8 cellular contexts compared by ENCODE assay signal in genomic region chr11:65894034-65894591, GRCh38. TPM values are rescaled to one million over a fixed set of nuclear protein-coding genes. Genes with fewer than 3 reads are reported as not detected.
DNase-seq lines count a peak whose midpoint lies in the region; ATAC-seq, FAIRE-seq and TF ChIP-seq lines count a peak whose summit lies in the region.

No MANE protein-coding gene starts in this region.

- ATAC-seq in GM18909 (IDR thresholded peaks at IDR 0.05; ENCODE audit: poor library complexity, unreplicated experiment) = no peak

- H3K9me3 ChIP-seq in kidney (ENCODE audit: control insufficient read depth in 1 of 2, low read length in 2 of 2) = no peaks in the 10 kb centered on the region
- no peaks in the 10 kb centered on the region for H3K9me3 ChIP-seq in transverse colon

- H3K36me3 ChIP-seq in kidney (ENCODE audit: control insufficient read depth in 1 of 2, insufficient read depth in 2 of 2, low read length in 2 of 2) = no peaks in the 10 kb centered on the region
- no peaks in the 10 kb centered on the region for H3K36me3 ChIP-seq in transverse colon
- H3K36me3 ChIP-seq in H7 (replicated peaks; ENCODE audit: control insufficient read depth, insufficient read depth, low read length) = no peaks in the 10 kb centered on the region; the same call in 1 of the 2 replicates

- TF ChIP-seq CTCF in kidney (IDR thresholded peaks at IDR 0.05; ENCODE audit: borderline replicate concordance, extremely low read depth, insufficient read depth) (no peak), transverse colon (IDR thresholded peaks at IDR 0.05) (no peak)

- no peak for TF ChIP-seq POLR2A in transverse colon (IDR thresholded peaks at IDR 0.05)

- no peak for TF ChIP-seq EP300 in transverse colon (IDR thresholded peaks at IDR 0.05; ENCODE audit: low read depth)

- no peak overlapping the region for H3K9ac ChIP-seq in kidney (ENCODE audit: low read length in 2 of 2)

- intact Hi-C loops in kidney (cut with DNase I) = no loop called here
- intact Hi-C loops in transverse colon (cut with DNase I; ENCODE audit: low total_unique reads) = no loop called here

- H3K27ac ChIP-seq in kidney (ENCODE audit: low read depth in 2 of 2, low read length in 2 of 2) (peak overlapping the region in 1 of 2 donors; percentile 82), transverse colon (peak overlapping the region; percentile 95 to 99 (median 97))

- H3K4me3 ChIP-seq in kidney (ENCODE audit: low read length in 2 of 2) = no peak overlapping the region
- peak overlapping the region in 2 of 4 donors; percentile 16 to 25 for H3K4me3 ChIP-seq in transverse colon
- no peak overlapping the region for H3K4me3 ChIP-seq in H7 (ENCODE audit: insufficient read depth, low read depth, low read length)

- DNase-seq in activated gamma-delta T cell treated with Interleukin-2 at 50 U/mL for 16 hours = peak; percentile 43
- DNase-seq in activated gamma-delta T cell (lab: John Stamatoyannopoulos, UW) = no peak
- DNase-seq in activated T-cell treated with anti-CD3 and anti-CD28 coated beads, Interleukin-2, amount 50 U/mL, for 48 hours = peak; percentile 50 to 62
- peak; percentile 86 for DNase-seq in kidney
- DNase-seq in transverse colon = no peak
- DNase-seq in H7 = no peak
- no peak for DNase-seq in HPDE6-E6E7 (ENCODE audit: extremely low spot score)

- H3K4me1 ChIP-seq in kidney (ENCODE audit: control insufficient read depth in 1 of 2, insufficient read depth in 1 of 2, low read depth in 1 of 2, low read length in 2 of 2) = peaks cover 0 to 23% of the 10 kb centered on the region in 2 donors
- peaks cover 33 to 58% (median 46%) of the 10 kb centered on the region in 4 donors for H3K4me1 ChIP-seq in transverse colon

- no peak for FAIRE-seq in kidney (lab: Jason Lieb, UNC)

- H3K27me3 ChIP-seq in transverse colon (peaks cover 11% of the 10 kb centered on the region), H7 (ENCODE audit: control insufficient read depth, insufficient read depth, low read length) (peaks cover 24% of the 10 kb centered on the region)

- WGBS in transverse colon (ENCODE audit: low coverage in 1 of 2), 2 donors = 56 to 86% methylated on average over 2 to 16 of the region's 16 CpGs

- in situ Hi-C loops in transverse colon (cut with MboI; ENCODE audit: low pct_ligation_motif_present in 1 of 4, low pct_unique_long_range_greater_than_20kb in 1 of 4, low sequenced_read_pairs in 3 of 4) = loop anchor here in 2 of 4 donors (25.0 kb wide), 1 partner anchor 93 kb away; no protein-coding TSS in a partner anchor

RNA-seq across cellular contexts. Expression of gene CCDC85B, which starts 3.6 kb away (rescaled TPM):
- total RNA-seq in kidney = 26.1 TPM
- polyA plus RNA-seq in kidney (ENCODE audit: insufficient read depth, low read depth, low replicate concordance) = 31.8 TPM
- 100 to 1,000 TPM in 1 of 4 donors, 10 to 100 TPM in 2, 1 to 10 TPM in 1; 7.9 to 140 (median 23.1) TPM for total RNA-seq in transverse colon
- 39.2 and 42.4 TPM in 2 replicates for total RNA-seq in H7 (2014; rRNA removed; shearing (Covaris generic))

RNA-seq across cellular contexts. Expression of gene FIBP, which starts 5.8 kb away (rescaled TPM):
- total RNA-seq in kidney (58.0 TPM), transverse colon (10 to 100 TPM; 53.4 to 82.6 (median 75.9) TPM)
- polyA plus RNA-seq in kidney (ENCODE audit: insufficient read depth, low read depth, low replicate concordance) = 105 TPM
- 113 and 139 TPM in 2 replicates for total RNA-seq in H7 (2014; rRNA removed; shearing (Covaris generic))

RNA-seq across cellular contexts. Expression of gene FOSL1, which starts 6.1 kb away (rescaled TPM):
- 3.2 TPM for total RNA-seq in kidney
- polyA plus RNA-seq in kidney (ENCODE audit: insufficient read depth, low read depth, low replicate concordance) = 0.37 TPM
- 10 to 100 TPM in 1 of 4 donors, 1 to 10 TPM in 1, not detected in 2; 1.2 to 11.6 TPM for total RNA-seq in transverse colon
- 0.48 and 1.0 TPM in 2 replicates for total RNA-seq in H7 (2014; rRNA removed; shearing (Covaris generic))

RNA-seq across cellular contexts. Expression of gene CTSW, which starts 14.5 kb away (rescaled TPM):
- total RNA-seq in kidney = 3.9 TPM
- 1.3 TPM for polyA plus RNA-seq in kidney (ENCODE audit: insufficient read depth, low read depth, low replicate concordance)
- total RNA-seq in transverse colon = 1 to 10 TPM in 2 of 4 donors, not detected in 2; 1.1 to 1.8 TPM
- not detected in 2 replicates for total RNA-seq in H7 (2014; rRNA removed; shearing (Covaris generic))

RNA-seq across cellular contexts. Expression of gene EFEMP2, which starts 21.5 kb away (rescaled TPM):
- 64.2 TPM for total RNA-seq in kidney
- polyA plus RNA-seq in kidney (ENCODE audit: insufficient read depth, low read depth, low replicate concordance) = 60.0 TPM
- total RNA-seq in transverse colon = 10 to 100 TPM; 15.2 to 34.4 (median 25.1) TPM
- 8.5 and 13.2 TPM in 2 replicates for total RNA-seq in H7 (2014; rRNA removed; shearing (Covaris generic))

Comparison
In these comparisons a context has a peak if more than half of its experiments do, and no peak if none do; other contexts are left out.
1. DNase-seq: peak in activated gamma-delta T cell treated with Interleukin-2 at 50 U/mL for 16 hours (single experiment), activated T-cell treated with anti-CD3 and anti-CD28 coated beads, Interleukin-2, amount 50 U/mL, for 48 hours (2 of 2) and kidney (single experiment); none in activated gamma-delta T cell (single experiment), transverse colon (single experiment), H7 (single experiment) and HPDE6-E6E7 (single experiment).